In genomic region chr20:49750611-49751396, GRCh38 we compare ENCODE assay signal across 8 cellular contexts. TPM values are rescaled to one million over a fixed set of nuclear protein-coding genes. Genes with fewer than 3 reads are reported as not detected.
DNase-seq lines count a peak whose midpoint lies in the region; ATAC-seq and TF ChIP-seq lines count a peak whose summit lies in the region.

No MANE protein-coding gene starts in this region.

- H3K27me3 ChIP-seq in subcutaneous abdominal adipose tissue (ENCODE audit: control insufficient read depth in 5 of 5, insufficient read depth in 4 of 5, low read length in 5 of 5) = no peaks in the 10 kb centered on the region

- CTCF ChIA-PET in activated naive CD4-positive, alpha-beta T cell treated with anti-CD3 and anti-CD28 coated beads, Interleukin-2, amount 10 ng/mL, durations not matched to agents 7 days and 5 days (lab: Charles Lee) = interaction anchor here (1.4 kb wide), 1 partner anchor 52 kb away, joined by 3 read pairs; no protein-coding TSS in a partner anchor
- CTCF ChIA-PET in activated naive CD4-positive, alpha-beta T cell treated with anti-CD3 and anti-CD28 coated beads for 36 hours (lab: Charles Lee) = interaction anchor here (1.2 kb wide), 1 partner anchor 95 kb away, joined by 5 read pairs; no protein-coding TSS in a partner anchor

- DNase-seq in activated naive CD4-positive, alpha-beta T cell treated with anti-CD3 and anti-CD28 coated beads, Interleukin-2, amount 10 ng/mL, durations not matched to agents 7 days and 5 days = peak; percentile 29
- no peak for DNase-seq in activated naive CD4-positive, alpha-beta T cell treated with anti-CD3 and anti-CD28 coated beads for 36 hours
- DNase-seq in pons (ENCODE audit: low spot score) (no peak), DMS 273 (lab: John Stamatoyannopoulos, UW; ENCODE audit: unreplicated experiment) (no peak), glomerular visceral epithelial cell (ENCODE audit: extremely low spot score) (no peak)

- no peaks in the 10 kb centered on the region for H3K36me3 ChIP-seq in subcutaneous abdominal adipose tissue (ENCODE audit: control insufficient read depth in 5 of 5, insufficient read depth in 5 of 5, low read length in 5 of 5)

- H3K27ac Mint-ChIP-seq in activated naive CD4-positive, alpha-beta T cell treated with anti-CD3 and anti-CD28 coated beads, Interleukin-2, amount 10 ng/mL, durations not matched to agents 7 days and 5 days = no peak overlapping the region
- no peak overlapping the region for H3K27ac Mint-ChIP-seq in activated naive CD4-positive, alpha-beta T cell treated with anti-CD3 and anti-CD28 coated beads for 36 hours

- TF ChIP-seq POLR2A in Raji (IDR thresholded peaks at IDR 0.05; ENCODE audit: insufficient read depth, low read depth, low read length) = peak; percentile 33; the same call in 1 of the 2 replicates

- H3K4me3 ChIP-seq in subcutaneous abdominal adipose tissue (ENCODE audit: low read depth in 1 of 5, low read length in 5 of 5) = peak overlapping the region in 2 of 5 donors; percentile 0 to 28

- peaks cover 80% of the 10 kb centered on the region for H3K27me3 Mint-ChIP-seq in activated naive CD4-positive, alpha-beta T cell treated with anti-CD3 and anti-CD28 coated beads, Interleukin-2, amount 10 ng/mL, durations not matched to agents 7 days and 5 days
- peaks cover 19% of the 10 kb centered on the region for H3K27me3 Mint-ChIP-seq in activated naive CD4-positive, alpha-beta T cell treated with anti-CD3 and anti-CD28 coated beads for 36 hours (ENCODE audit: low read depth)

- H3K36me3 Mint-ChIP-seq in activated naive CD4-positive, alpha-beta T cell treated with anti-CD3 and anti-CD28 coated beads, Interleukin-2, amount 10 ng/mL, durations not matched to agents 7 days and 5 days = no peaks in the 10 kb centered on the region
- H3K36me3 Mint-ChIP-seq in activated naive CD4-positive, alpha-beta T cell treated with anti-CD3 and anti-CD28 coated beads for 36 hours (ENCODE audit: low read depth) = no peaks in the 10 kb centered on the region

- intact Hi-C loops in activated naive CD4-positive, alpha-beta T cell treated with anti-CD3 and anti-CD28 coated beads for 36 hours (cut with micrococcal nuclease) = no loop called here

- peak; percentile 51 for ATAC-seq in HG02870 (IDR thresholded peaks at IDR 0.05; ENCODE audit: unreplicated experiment)

- H3K9me3 ChIP-seq in subcutaneous abdominal adipose tissue (ENCODE audit: control insufficient read depth in 5 of 5, low read length in 5 of 5) = no peaks in the 10 kb centered on the region

- H3K27ac ChIP-seq in subcutaneous abdominal adipose tissue (ENCODE audit: low read depth, low read length) = peak overlapping the region; percentile 73

- H3K4me1 ChIP-seq in subcutaneous abdominal adipose tissue (ENCODE audit: control insufficient read depth in 5 of 5, insufficient read depth in 5 of 5, low read length in 5 of 5) = peaks cover 9 to 39% (median 37%) of the 10 kb centered on the region in 5 donors

- no peak overlapping the region for H3K4me3 Mint-ChIP-seq in activated naive CD4-positive, alpha-beta T cell treated with anti-CD3 and anti-CD28 coated beads, Interleukin-2, amount 10 ng/mL, durations not matched to agents 7 days and 5 days
- no peak overlapping the region for H3K4me3 Mint-ChIP-seq in activated naive CD4-positive, alpha-beta T cell treated with anti-CD3 and anti-CD28 coated beads for 36 hours

- H3K4me1 Mint-ChIP-seq in activated naive CD4-positive, alpha-beta T cell treated with anti-CD3 and anti-CD28 coated beads, Interleukin-2, amount 10 ng/mL, durations not matched to agents 7 days and 5 days = peaks cover 8% of the 10 kb centered on the region
- peaks cover 5% of the 10 kb centered on the region for H3K4me1 Mint-ChIP-seq in activated naive CD4-positive, alpha-beta T cell treated with anti-CD3 and anti-CD28 coated beads for 36 hours (ENCODE audit: low read depth)

- H3K9ac ChIP-seq in subcutaneous abdominal adipose tissue (ENCODE audit: low read length in 5 of 5) = no peak overlapping the region

- H3K9me3 Mint-ChIP-seq in activated naive CD4-positive, alpha-beta T cell treated with anti-CD3 and anti-CD28 coated beads, Interleukin-2, amount 10 ng/mL, durations not matched to agents 7 days and 5 days = no peaks in the 10 kb centered on the region
- no peaks in the 10 kb centered on the region for H3K9me3 Mint-ChIP-seq in activated naive CD4-positive, alpha-beta T cell treated with anti-CD3 and anti-CD28 coated beads for 36 hours

RNA-seq across cellular contexts. Expression of gene B4GALT5, which starts 37.1 kb away (rescaled TPM):
- total RNA-seq in activated naive CD4-positive, alpha-beta T cell treated with anti-CD3 and anti-CD28 coated beads for 36 hours = 10 to 100 TPM; 18.6 to 19.0 TPM
